8 cellular contexts compared by ENCODE assay signal in genomic region chr4:152534541-152535231, GRCh38. TPM values are rescaled to one million over a fixed set of nuclear protein-coding genes. Genes with fewer than 3 reads are reported as not detected.
A peak's percentile ranks its signal among the peaks of the same experiment; 100 is the strongest.
DNase-seq lines count a peak whose midpoint lies in the region; ATAC-seq lines count a peak whose summit lies in the region.

No MANE protein-coding gene starts in this region.

- peaks cover 7% of the 10 kb centered on the region for H3K27me3 Mint-ChIP-seq in activated naive CD4-positive, alpha-beta T cell treated with anti-CD3 and anti-CD28 coated beads, Interleukin-2, amount 10 ng/mL, durations not matched to agents 7 days and 5 days

- peak overlapping the region; percentile 100 for H3K4me3 ChIP-seq in rectal smooth muscle tissue (ENCODE audit: low read length)

- peak overlapping the region; percentile 92 for H3K27ac Mint-ChIP-seq in activated naive CD4-positive, alpha-beta T cell treated with anti-CD3 and anti-CD28 coated beads, Interleukin-2, amount 10 ng/mL, durations not matched to agents 7 days and 5 days

- peak overlapping the region; percentile 97 for H3K4me3 Mint-ChIP-seq in activated naive CD4-positive, alpha-beta T cell treated with anti-CD3 and anti-CD28 coated beads, Interleukin-2, amount 10 ng/mL, durations not matched to agents 7 days and 5 days

- H3K27me3 ChIP-seq in rectal smooth muscle tissue (ENCODE audit: control insufficient read depth, insufficient read depth, low read length) = no peaks in the 10 kb centered on the region

- H3K9me3 Mint-ChIP-seq in activated naive CD4-positive, alpha-beta T cell treated with anti-CD3 and anti-CD28 coated beads, Interleukin-2, amount 10 ng/mL, durations not matched to agents 7 days and 5 days = no peaks in the 10 kb centered on the region

- peaks cover 61% of the 10 kb centered on the region for H3K4me1 Mint-ChIP-seq in activated naive CD4-positive, alpha-beta T cell treated with anti-CD3 and anti-CD28 coated beads, Interleukin-2, amount 10 ng/mL, durations not matched to agents 7 days and 5 days

- H3K36me3 ChIP-seq in rectal smooth muscle tissue (ENCODE audit: control insufficient read depth, insufficient read depth, low read length) = peaks cover 2% of the 10 kb centered on the region

- DNase-seq in NCI-H2227 (lab: John Stamatoyannopoulos, UW; ENCODE audit: unreplicated experiment) = peak; percentile 24
- DNase-seq in NCI-H2227 treated with DMSO at 0.1 percent for 48 hours (lab: John Stamatoyannopoulos, UW) = no peak
- peak; percentile 15 for DNase-seq in RPMI7951 (ENCODE audit: low read depth)
- DNase-seq in activated naive CD4-positive, alpha-beta T cell treated with anti-CD3 and anti-CD28 coated beads, Interleukin-2, amount 10 ng/mL, durations not matched to agents 7 days and 5 days = peak; percentile 77
- DNase-seq in left cardiac atrium = peak; percentile 45
- DNase-seq in left lobe of liver (ENCODE audit: low spot score) = no peak

- H3K4me1 ChIP-seq in rectal smooth muscle tissue (ENCODE audit: control insufficient read depth, insufficient read depth, low read length) = peaks cover 10% of the 10 kb centered on the region

- H3K36me3 Mint-ChIP-seq in activated naive CD4-positive, alpha-beta T cell treated with anti-CD3 and anti-CD28 coated beads, Interleukin-2, amount 10 ng/mL, durations not matched to agents 7 days and 5 days = peaks cover 47% of the 10 kb centered on the region

- CTCF ChIA-PET in activated naive CD4-positive, alpha-beta T cell treated with anti-CD3 and anti-CD28 coated beads, Interleukin-2, amount 10 ng/mL, durations not matched to agents 7 days and 5 days (lab: Charles Lee) = interaction anchor here (0.8 to 3.4 kb wide), 7 partner anchors 13 to 144 kb away, joined by 3 to 15 read pairs (median 4); no protein-coding TSS in a partner anchor

- peak overlapping the region; percentile 68 for H3K9ac ChIP-seq in rectal smooth muscle tissue (ENCODE audit: low read length)

- no peak overlapping the region for H3K27ac ChIP-seq in rectal smooth muscle tissue (ENCODE audit: low read depth, low read length)

- intact Hi-C loops in left cardiac atrium (cut with DNase I) = no loop called here

- peak in 1 of 2 donors; percentile 2 for ATAC-seq in left cardiac atrium
- ATAC-seq in left lobe of liver = no peak
- ATAC-seq in HG03097 (IDR thresholded peaks at IDR 0.05; ENCODE audit: low FRiP score, unreplicated experiment) = no peak

RNA-seq across cellular contexts. Expression of gene FBXW7, which starts 1.2 kb away (rescaled TPM):
- total RNA-seq in RPMI7951 (2014; rRNA removed; shearing (Covaris generic)) = 19.9 and 24.3 TPM in 2 replicates
- total RNA-seq in left cardiac atrium = 10 to 100 TPM; 39.5 to 45.6 TPM
- total RNA-seq in left lobe of liver = 12.2 TPM

Comparison
In these comparisons a context has a peak if more than half of its experiments do, and no peak if none do; other contexts are left out.
1. DNase-seq: peak in NCI-H2227 (single experiment), RPMI7951 (single experiment), activated naive CD4-positive, alpha-beta T cell treated with anti-CD3 and anti-CD28 coated beads, Interleukin-2, amount 10 ng/mL, durations not matched to agents 7 days and 5 days (single experiment) and left cardiac atrium (single experiment); none in NCI-H2227 treated with DMSO at 0.1 percent for 48 hours (single experiment) and left lobe of liver (single experiment).